In the genomic region with DNA sequence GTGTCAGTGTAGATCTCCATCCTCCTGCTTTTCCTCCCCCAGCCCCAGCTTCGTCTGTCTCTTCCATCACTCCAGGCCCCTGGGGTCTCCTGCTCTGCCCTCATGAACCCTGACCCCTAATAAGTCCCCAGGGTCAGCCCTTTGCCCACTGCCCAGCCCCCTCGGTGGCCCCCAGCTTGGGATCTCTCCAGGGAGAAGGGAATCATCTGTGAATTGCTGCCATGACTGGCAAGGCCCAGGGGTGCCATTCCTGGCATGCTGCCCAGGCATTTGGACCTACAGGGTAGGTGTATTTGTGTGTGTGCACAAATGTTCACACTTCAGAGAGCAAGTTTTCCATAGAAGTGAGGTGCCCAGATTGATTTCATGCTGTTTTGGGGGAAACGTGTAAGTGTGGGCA, we compare ENCODE assay signal across 27 cellular contexts. TPM values are rescaled to one million over a fixed set of nuclear protein-coding genes. Genes with fewer than 3 reads are reported as not detected.
"Had no signal": no experiment of that assay in that cellular context is flagged by ENCODE, and none has a peak within 500 bp of the region (broad histone marks: within the 10 kb centered on the region; RNA-seq: fewer than 3 reads in every experiment).

No MANE protein-coding gene starts in this region.

- H3K36me3 ChIP-seq: MG63, SJSA1 had no signal

- H3K4me1 ChIP-seq: SJSA1 had no signal

- DNase-seq: IMR-90, Karpas-422, KG1, MG63, NCI-H1092, NCI-H1105 treated with DMSO at 0.1 percent for 48 hours, NCI-H1417 treated with DMSO at 0.1 percent for 48 hours, NCI-H146, NCI-H1694 treated with DMSO at 0.1 percent for 48 hours, NCI-H1930, NCI-H2081, NCI-H2107, NCI-H2227 treated with DMSO at 0.1 percent for 48 hours, NCI-H524 treated with DMSO at 0.1 percent for 48 hours, NCI-H69, NCI-H774, PC-3, Right ventricle myocardium superior, SIG-M5 had no signal

- H3K9me3 ChIP-seq: SJSA1 had no signal

- H3K27ac ChIP-seq: SJSA1, SK-N-MC had no signal

- ATAC-seq: HepG2, Panc1, PC-3 had no signal

- H3K4me3 ChIP-seq: MG63, SJSA1, SK-N-MC had no signal

RNA-seq across cellular contexts. Expression of a gene that starts 5.9 kb away (rescaled TPM):
- total RNA-seq: HepG2, HT1080, IMR-90, NCI-H460, OCI-LY7, PC-3, Right ventricle myocardium superior, RPMI7951, SJSA1 had no signal
- polyA plus RNA-seq: HepG2, IMR-90 had no signal

RNA-seq across cellular contexts. Expression of a gene that starts 58.8 kb away (rescaled TPM):
- total RNA-seq: OCI-LY7 had no signal
